In genomic region chr1:239952348-239953307, GRCh38 we compare ENCODE assay signal across 9 cellular contexts.
DNase-seq lines count a peak whose midpoint lies in the region; FAIRE-seq and TF ChIP-seq lines count a peak whose summit lies in the region.
"Had no signal": no experiment of that assay in that cellular context is flagged by ENCODE, and none has a peak within 500 bp of the region (broad histone marks: within the 10 kb centered on the region; RNA-seq: fewer than 3 reads in every experiment).

No MANE protein-coding gene starts in this region.

- H3K36me3 ChIP-seq in SJCRH30 = no peaks in the 10 kb centered on the region
- H3K36me3 ChIP-seq in kidney epithelial cell (ENCODE audit: control insufficient read depth, insufficient read depth, low read length) = no peaks in the 10 kb centered on the region
- H3K36me3 ChIP-seq: BLaER1 had no signal

- DNase-seq in NCI-H1092 (lab: John Stamatoyannopoulos, UW) = peak; percentile 14
- DNase-seq in NCI-H1092 treated with DMSO at 0.1 percent for 48 hours (lab: John Stamatoyannopoulos, UW) = no peak
- peak; percentile 30 for DNase-seq in H54 (ENCODE audit: insufficient read length, low spot score)
- peak; percentile 14 to 29 for DNase-seq in SJCRH30
- no peak for DNase-seq in kidney epithelial cell (ENCODE audit: low read depth)
- no peak for DNase-seq in DMS153 (lab: John Stamatoyannopoulos, UW)
- no peak for DNase-seq in RKO (ENCODE audit: low spot score)
- no peak for DNase-seq in NOMO-1 (lab: John Stamatoyannopoulos, UW; ENCODE audit: unreplicated experiment in 2 of 2)

- no peaks in the 10 kb centered on the region for H3K9me3 ChIP-seq in SJCRH30 (replicated peaks)
- H3K9me3 ChIP-seq: BLaER1 had no signal

- H3K4me3 ChIP-seq in SJCRH30 = no peak overlapping the region
- no peak overlapping the region for H3K4me3 ChIP-seq in kidney epithelial cell (ENCODE audit: low read depth, low read length)
- H3K4me3 ChIP-seq: BLaER1 had no signal

- no peak overlapping the region for H3K27ac ChIP-seq in SJCRH30
- H3K27ac ChIP-seq: BLaER1 had no signal

- no peak for TF ChIP-seq POLR2A in H54 (IDR thresholded peaks at IDR 0.05; ENCODE audit: low read depth, low read length)

- H3K27me3 ChIP-seq in SJCRH30 (no peaks in the 10 kb centered on the region), kidney epithelial cell (ENCODE audit: control insufficient read depth, insufficient read depth, low read length) (no peaks in the 10 kb centered on the region)
- H3K27me3 ChIP-seq: BLaER1 had no signal

- peak; percentile 73 for TF ChIP-seq CTCF in kidney epithelial cell (IDR thresholded peaks at IDR 0.05; ENCODE audit: insufficient read depth, low read length, poor library complexity, severe bottlenecking)

- no peaks in the 10 kb centered on the region for H3K4me1 ChIP-seq in SJCRH30
- H3K4me1 ChIP-seq: BLaER1 had no signal

- no peak for FAIRE-seq in H54 (lab: Jason Lieb, UNC)

Comparison
In these comparisons a context has a peak if more than half of its experiments do, and no peak if none do; other contexts are left out.
1. DNase-seq: peak in NCI-H1092 (single experiment), H54 (single experiment) and SJCRH30 (2 of 2); none in NCI-H1092 treated with DMSO at 0.1 percent for 48 hours (single experiment), kidney epithelial cell (single experiment), DMS153 (single experiment), RKO (single experiment) and NOMO-1 (0 of 2).